ENCODE assay signal across 18 cellular contexts in genomic region chr22:48238966-48239365, GRCh38.
DNase-seq lines count a peak whose midpoint lies in the region; ATAC-seq and TF ChIP-seq lines count a peak whose summit lies in the region.
"Had no signal": no experiment of that assay in that cellular context is flagged by ENCODE, and none has a peak within 500 bp of the region (broad histone marks: within the 10 kb centered on the region; RNA-seq: fewer than 3 reads in every experiment).

No MANE protein-coding gene starts in this region.

- peak overlapping the region; percentile 11 for H3K9ac ChIP-seq in mesendoderm (ENCODE audit: low read length)

- peaks cover 5% of the 10 kb centered on the region for H3K9me3 Mint-ChIP-seq in mesothelial cell of epicardium

- no peak for ATAC-seq in HG02588 (IDR thresholded peaks at IDR 0.05; ENCODE audit: unreplicated experiment)
- ATAC-seq: CD8-positive, alpha-beta T cell had no signal

- H3K4me1 ChIP-seq in mesendoderm (ENCODE audit: control insufficient read depth, low read depth, low read length) (peaks cover 16% of the 10 kb centered on the region), stomach (no peaks in the 10 kb centered on the region)
- H3K4me1 ChIP-seq: SJSA1 had no signal

- no peak overlapping the region for H2BK15ac ChIP-seq in mesendoderm (replicated peaks; ENCODE audit: low read depth)

- intact Hi-C loops in stomach (cut with DNase I; ENCODE audit: low total_unique reads) = no loop called here

- no peak for TF ChIP-seq POLR2A in stomach (IDR thresholded peaks at IDR 0.05)

- no peak for TF ChIP-seq EP300 in stomach (IDR thresholded peaks at IDR 0.05)

- H3K27ac ChIP-seq in mesendoderm (ENCODE audit: low read depth, low read length) = peak overlapping the region; percentile 87
- H3K27ac ChIP-seq in stomach = no peak overlapping the region
- H3K27ac ChIP-seq in substantia nigra (ENCODE audit: low read depth, low read length, poor library complexity, severe bottlenecking) = no peak overlapping the region
- H3K27ac ChIP-seq: RWPE1, SJSA1 had no signal

- H3K36me3 ChIP-seq in H7 (replicated peaks; ENCODE audit: control insufficient read depth, insufficient read depth, low read length) = no peaks in the 10 kb centered on the region
- H3K36me3 ChIP-seq in mesendoderm (ENCODE audit: control insufficient read depth, insufficient read depth, low read length) = no peaks in the 10 kb centered on the region
- H3K36me3 ChIP-seq in stomach = no peaks in the 10 kb centered on the region
- H3K36me3 ChIP-seq: SJSA1 had no signal

- peak overlapping the region; percentile 65 for H3K18ac ChIP-seq in mesendoderm (ENCODE audit: low read length)

- H3K36me3 Mint-ChIP-seq in mesothelial cell of epicardium = no peaks in the 10 kb centered on the region
- H3K36me3 Mint-ChIP-seq: CD8-positive, alpha-beta T cell had no signal

- H3K56ac ChIP-seq in mesendoderm (ENCODE audit: low read length) = peak overlapping the region; percentile 80

- no peak overlapping the region for H3K27ac Mint-ChIP-seq in mesothelial cell of epicardium
- H3K27ac Mint-ChIP-seq: CD8-positive, alpha-beta T cell had no signal

- H3K4me3 ChIP-seq in H7 (ENCODE audit: insufficient read depth, low read depth, low read length) (no peak overlapping the region), mesendoderm (ENCODE audit: low read length) (no peak overlapping the region), stomach (no peak overlapping the region)
- H3K4me3 ChIP-seq: SJSA1 had no signal

- H3K9me3 ChIP-seq in stomach = peaks cover 0 to 9% (median 3%) of the 10 kb centered on the region in 4 donors

- peak overlapping the region; percentile 21 for H2BK5ac ChIP-seq in mesendoderm (ENCODE audit: low read length)

- TF ChIP-seq CTCF in stomach (IDR thresholded peaks at IDR 0.05) (no peak), mesothelial cell of epicardium (IDR thresholded peaks at IDR 0.05; ENCODE audit: unreplicated experiment) (no peak)

- no peak overlapping the region for H4K5ac ChIP-seq in mesendoderm (ENCODE audit: low read length)

- no peak overlapping the region for H4K8ac ChIP-seq in mesendoderm (ENCODE audit: low read depth, low read length)

- no peak overlapping the region for H3K4me3 Mint-ChIP-seq in mesothelial cell of epicardium
- H3K4me3 Mint-ChIP-seq: CD8-positive, alpha-beta T cell had no signal

- H2BK120ac ChIP-seq in mesendoderm (ENCODE audit: low read depth, low read length) = peak overlapping the region; percentile 84

- DNase-seq in H7 (peak; percentile 37), SW480 (ENCODE audit: low spot score) (peak; percentile 13), mesendoderm (peak; percentile 18), stomach (peak; percentile 22), mesothelial cell of epicardium (ENCODE audit: low spot score in 2 of 2, unreplicated experiment in 2 of 2) (no peak), substantia nigra (lab: John Stamatoyannopoulos, UW) (no peak)
- DNase-seq: ACHN; CD8-positive, alpha-beta T cell; DND-41; HCEC 1CT; NCI-H1092; NCI-H2107; NCI-H226; NCI-H526; OCI-M1 had no signal

- peaks cover 22% of the 10 kb centered on the region for H3K27me3 Mint-ChIP-seq in mesothelial cell of epicardium (ENCODE audit: low read depth)

- no peak overlapping the region for H3K23ac ChIP-seq in mesendoderm (ENCODE audit: low read length)

- H2AK5ac ChIP-seq in mesendoderm (ENCODE audit: low read length) = no peak overlapping the region

- peaks cover 14% of the 10 kb centered on the region for H3K4me1 Mint-ChIP-seq in mesothelial cell of epicardium

- H3K79me2 ChIP-seq in mesendoderm (ENCODE audit: control insufficient read depth, insufficient read depth, low read length) = no peaks in the 10 kb centered on the region

- no CpG with 5 or more reads among the region's 12 CpGs for WGBS in mesendoderm (ENCODE audit: extremely low coverage, insufficient coverage, low lambda C conversion rate)
- 55 to 72% (median 67%) methylated on average over 12 of the region's 12 CpGs for WGBS in stomach, 5 donors

- H3K4me2 ChIP-seq in mesendoderm (ENCODE audit: low read length) = no peak overlapping the region

- peak overlapping the region; percentile 91 for H3K4ac ChIP-seq in mesendoderm (ENCODE audit: low read depth, low read length)

- H3K79me1 ChIP-seq in mesendoderm (ENCODE audit: low read length) = no peaks in the 10 kb centered on the region

- H3K27me3 ChIP-seq in H7 (ENCODE audit: control insufficient read depth, insufficient read depth, low read length) (no peaks in the 10 kb centered on the region), mesendoderm (ENCODE audit: insufficient read depth, low read length, poor library complexity) (no peaks in the 10 kb centered on the region), stomach (peaks cover 0 to 42% (median 0%) of the 10 kb centered on the region in 3 donors)

Comparison
In these comparisons a context has a peak if more than half of its experiments do, and no peak if none do; other contexts are left out.
1. DNase-seq: peak in H7 (single experiment), SW480 (single experiment), mesendoderm (single experiment) and stomach (single experiment); none in mesothelial cell of epicardium (0 of 2) and substantia nigra (0 of 49).